ENCODE assay signal across 9 cellular contexts in genomic region chr15:70308011-70308761, GRCh38.
DNase-seq lines count a peak whose midpoint lies in the region; ATAC-seq and TF ChIP-seq lines count a peak whose summit lies in the region.
"Had no signal": no experiment of that assay in that cellular context is flagged by ENCODE, and none has a peak within 500 bp of the region (broad histone marks: within the 10 kb centered on the region; RNA-seq: fewer than 3 reads in every experiment).

No MANE protein-coding gene starts in this region.

- no TSS peak for BruUV-seq in PC-3 (replicated peaks; lab: Mats Ljungman, UMichigan)

- peak overlapping the region; percentile 60 for H3K4me2 ChIP-seq in OCI-LY3 (ENCODE audit: low read length)
- no peak overlapping the region for H3K4me2 ChIP-seq in H9 (ENCODE audit: insufficient read depth, insufficient read length, low read length)
- no peak overlapping the region for H3K4me2 ChIP-seq in PC-3 (ENCODE audit: low read length)

- H3K79me1 ChIP-seq in H9 (ENCODE audit: insufficient read depth, low read depth, low read length, poor library complexity, severe bottlenecking) = no peaks in the 10 kb centered on the region

- TF ChIP-seq CTCF in GM13976 (IDR thresholded peaks at IDR 0.05; ENCODE audit: borderline replicate concordance, control extremely low read depth, extremely low read depth, insufficient read depth, missing control alignments) (no peak), OCI-LY3 (IDR thresholded peaks at IDR 0.05; ENCODE audit: low read depth, low read length) (no peak), lower lobe of right lung (IDR thresholded peaks at IDR 0.05) (no peak), nephron progenitor cell (IDR thresholded peaks at IDR 0.05) (no peak), H9 (conservative IDR thresholded peaks at IDR 0.05) (no peak), PC-3 (conservative IDR thresholded peaks at IDR 0.05; ENCODE audit: low read depth, low read length) (no peak)

- ATAC-seq in GM21723 (IDR thresholded peaks at IDR 0.05; ENCODE audit: unreplicated experiment) = peak; percentile 62
- ATAC-seq in lower lobe of right lung = peak; percentile 39 to 62
- ATAC-seq in PC-3 = no peak
- ATAC-seq: body of pancreas had no signal

- no peak overlapping the region for H3K23ac ChIP-seq in H9 (ENCODE audit: insufficient read length, low read depth, low read length)

- H3K27me3 ChIP-seq in OCI-LY3 (ENCODE audit: low read depth, low read length) (no peaks in the 10 kb centered on the region), lower lobe of right lung (ENCODE audit: low read depth) (no peaks in the 10 kb centered on the region), HAP-1 (ENCODE audit: low read depth) (0 out of 2 replicates have a peak, but pooled peaks cover 10% of the 10 kb centered on the region), H9 (ENCODE audit: insufficient read depth, low read length) (no peaks in the 10 kb centered on the region), PC-3 (ENCODE audit: low read length) (peaks cover 33% of the 10 kb centered on the region)
- H3K27me3 ChIP-seq: body of pancreas had no signal

- no peak overlapping the region for H4K8ac ChIP-seq in H9 (replicated peaks; ENCODE audit: insufficient read length, low read depth, low read length)

- no CpG with 5 or more reads among the region's 5 CpGs for WGBS in H9 (ENCODE audit: extremely low coverage, insufficient read length, low lambda C conversion rate)

- H3K27me3 Mint-ChIP-seq in nephron progenitor cell (ENCODE audit: low read depth, poor library complexity) (peaks cover 21% of the 10 kb centered on the region), H9 (ENCODE audit: low read depth) (peaks cover 15% of the 10 kb centered on the region)

- no peaks in the 10 kb centered on the region for H3K36me3 ChIP-seq in OCI-LY3 (replicated peaks; ENCODE audit: low read depth, low read length)
- no peaks in the 10 kb centered on the region for H3K36me3 ChIP-seq in lower lobe of right lung
- H3K36me3 ChIP-seq in HAP-1 (replicated peaks) = no peaks in the 10 kb centered on the region
- no peaks in the 10 kb centered on the region for H3K36me3 ChIP-seq in PC-3 (ENCODE audit: low read depth, low read length)

- H3K18ac ChIP-seq in H9 (ENCODE audit: insufficient read length, low read depth, low read length) = no peak overlapping the region

- no peaks in the 10 kb centered on the region for H3K23me2 ChIP-seq in H9 (ENCODE audit: insufficient read length, low read depth, low read length, poor library complexity, severe bottlenecking)

- peak overlapping the region; percentile 40 for H3K9ac ChIP-seq in OCI-LY3 (ENCODE audit: low read length)
- no peak overlapping the region for H3K9ac ChIP-seq in H9 (ENCODE audit: extremely low read depth, insufficient read length, low read length)
- H3K9ac ChIP-seq in PC-3 (ENCODE audit: low read length) = no peak overlapping the region

- H4K5ac ChIP-seq in H9 (ENCODE audit: insufficient read length, low read depth, low read length) = no peak overlapping the region

- H3F3A ChIP-seq in PC-3 (ENCODE audit: low read length, unreplicated experiment) = no peaks in the 10 kb centered on the region

- H3K9me3 ChIP-seq in OCI-LY3 (ENCODE audit: insufficient read depth, low read length) = no peaks in the 10 kb centered on the region
- H3K9me3 ChIP-seq in lower lobe of right lung = peaks cover 6% of the 10 kb centered on the region
- H3K9me3 ChIP-seq in HAP-1 = no peaks in the 10 kb centered on the region
- H3K9me3 ChIP-seq in H9 (ENCODE audit: control insufficient read depth, low read depth, low read length) = no peaks in the 10 kb centered on the region
- no peaks in the 10 kb centered on the region for H3K9me3 ChIP-seq in PC-3 (ENCODE audit: low read length)
- H3K9me3 ChIP-seq: body of pancreas had no signal

- no peak overlapping the region for H3K4ac ChIP-seq in H9 (ENCODE audit: low read depth, low read length)

- H2AFZ ChIP-seq in OCI-LY3 (ENCODE audit: low read depth, low read length) = 0 out of 2 replicates have a peak overlapping the region, but pooled peaks have one; percentile 10
- H2AFZ ChIP-seq in H9 (ENCODE audit: low read length) = no peak overlapping the region
- H2AFZ ChIP-seq in PC-3 (ENCODE audit: low read length) = no peak overlapping the region

- H2AK5ac ChIP-seq in H9 (ENCODE audit: insufficient read length, low read length) = no peak overlapping the region

- H3K14ac ChIP-seq in H9 (ENCODE audit: insufficient read depth, low read length) = no peak overlapping the region

- H2BK12ac ChIP-seq in H9 (ENCODE audit: insufficient read length, low read depth, low read length) = no peak overlapping the region

- POLR2A ChIA-PET in PC-3 (lab: Charles Lee; ENCODE audit: unreplicated experiment) = no interaction called here

- 0 out of 2 replicates have a peak, but pooled peaks cover 4% of the 10 kb centered on the region for H3K9me2 ChIP-seq in PC-3 (replicated peaks; ENCODE audit: low read length)

- H3K4me1 ChIP-seq in OCI-LY3 (ENCODE audit: low read length) = peaks cover 32% of the 10 kb centered on the region
- peaks cover 10% of the 10 kb centered on the region for H3K4me1 ChIP-seq in lower lobe of right lung
- H3K4me1 ChIP-seq in HAP-1 = no peaks in the 10 kb centered on the region
- peaks cover 6% of the 10 kb centered on the region; the same call in 1 of the 2 replicates for H3K4me1 ChIP-seq in H9 (ENCODE audit: insufficient read depth, low read length)
- no peaks in the 10 kb centered on the region for H3K4me1 ChIP-seq in PC-3 (ENCODE audit: insufficient read depth, low read length)
- H3K4me1 ChIP-seq: body of pancreas had no signal

- H3T11ph ChIP-seq in H9 (ENCODE audit: low read length) = no peak overlapping the region

- intact Hi-C loops in lower lobe of right lung (cut with DNase I) (no loop called here), PC-3 (cut with micrococcal nuclease) (no loop called here)

- H3K27ac ChIP-seq in OCI-LY3 (ENCODE audit: low read length) (peak overlapping the region; percentile 44), lower lobe of right lung (no peak overlapping the region), H9 (ENCODE audit: insufficient read length, low read depth, low read length) (no peak overlapping the region), PC-3 (ENCODE audit: low read length) (no peak overlapping the region)
- H3K27ac ChIP-seq: body of pancreas had no signal

- H3K79me2 ChIP-seq in OCI-LY3 (ENCODE audit: low read length) (no peaks in the 10 kb centered on the region), H9 (ENCODE audit: insufficient read depth, low read length) (no peaks in the 10 kb centered on the region), PC-3 (ENCODE audit: low read length) (no peaks in the 10 kb centered on the region)

- H3K4me1 Mint-ChIP-seq in nephron progenitor cell (peaks cover 14% of the 10 kb centered on the region), H9 (peaks cover 24 to 27% of the 10 kb centered on the region in 2 experiments)

- H3K27ac Mint-ChIP-seq in nephron progenitor cell (no peak overlapping the region), H9 (0 out of 7 replicates have a peak overlapping the region, but pooled peaks of 1 of the 3 experiments have one; percentile 19)

- H2BK120ac ChIP-seq in H9 (ENCODE audit: low read depth, low read length, poor library complexity, severe bottlenecking) = no peak overlapping the region

- no peaks in the 10 kb centered on the region for H4K20me1 ChIP-seq in OCI-LY3 (ENCODE audit: insufficient read depth, low read length)
- H4K20me1 ChIP-seq in H9 (ENCODE audit: control insufficient read depth, insufficient read depth, insufficient read length) = no peaks in the 10 kb centered on the region
- H4K20me1 ChIP-seq in PC-3 (ENCODE audit: low read length) = no peaks in the 10 kb centered on the region

- no peak overlapping the region for H4K91ac ChIP-seq in H9 (ENCODE audit: insufficient read length, low read depth, low read length)

- H3K36me3 Mint-ChIP-seq in nephron progenitor cell (ENCODE audit: low read depth) = no peaks in the 10 kb centered on the region
- H3K36me3 Mint-ChIP-seq in H9 (ENCODE audit: insufficient read depth in 1 of 3, low read depth in 3 of 3) = peaks cover 0 to 5% (median 0%) of the 10 kb centered on the region in 3 experiments; a peak in 2 of 7 replicates

- no peak overlapping the region for H2BK5ac ChIP-seq in H9 (ENCODE audit: insufficient read length, low read length)

- in situ Hi-C loops in GM13976 (cut with MboI; ENCODE audit: low sequenced_read_pairs, unreplicated experiment) = no loop called here
- in situ Hi-C loops in HAP-1 (cut with MboI; ENCODE audit: low sequenced_read_pairs) = no loop called here

- no peak overlapping the region for H2BK15ac ChIP-seq in H9 (ENCODE audit: low read depth, low read length)

- DNase-seq in GM13976 (ENCODE audit: low spot score) (peak; percentile 62), lower lobe of right lung (no peak), nephron progenitor cell (no peak), HAP-1 (ENCODE audit: low spot score in 2 of 2) (no peak), H9 (no peak), PC-3 (no peak)

- H3K4me3 Mint-ChIP-seq in nephron progenitor cell = no peak overlapping the region
- H3K4me3 Mint-ChIP-seq in H9 = no peak overlapping the region

- no peak overlapping the region for H3K56ac ChIP-seq in H9 (ENCODE audit: insufficient read length, low read depth, low read length)

- H3K4me3 ChIP-seq in OCI-LY3 (ENCODE audit: low read length) (peak overlapping the region; percentile 30), lower lobe of right lung (no peak overlapping the region), HAP-1 (no peak overlapping the region), PC-3 (ENCODE audit: low read length) (no peak overlapping the region)
- H3K4me3 ChIP-seq: body of pancreas had no signal

- H2BK20ac ChIP-seq in H9 (ENCODE audit: low read depth, low read length, poor library complexity, severe bottlenecking) = no peak overlapping the region

- no peaks in the 10 kb centered on the region for H3K9me3 Mint-ChIP-seq in nephron progenitor cell
- no peaks in the 10 kb centered on the region; a peak in 1 of 5 replicates for H3K9me3 Mint-ChIP-seq in H9

- CTCF ChIA-PET in PC-3 (lab: Charles Lee) = no interaction called here
